ENCODE assay signal across 27 cellular contexts in genomic region chr5:139693676-139694364, GRCh38. TPM values are rescaled to one million over a fixed set of nuclear protein-coding genes. Genes with fewer than 3 reads are reported as not detected.
DNase-seq lines count a peak whose midpoint lies in the region; ATAC-seq and TF ChIP-seq lines count a peak whose summit lies in the region.
"Had no signal": no experiment of that assay in that cellular context is flagged by ENCODE, and none has a peak within 500 bp of the region (broad histone marks: within the 10 kb centered on the region; RNA-seq: fewer than 3 reads in every experiment).

No MANE protein-coding gene starts in this region.

- H3K4me1 ChIP-seq in SK-N-SH (ENCODE audit: control insufficient read depth in 1 of 2, insufficient read depth in 2 of 2, low read depth in 1 of 2, low read length in 1 of 2), result peaks cover 59 to 68% of the 10 kb centered on the region in 2 experiments
- H3K4me1 ChIP-seq in adipocyte (ENCODE audit: control insufficient read depth, insufficient read depth, low read length), result peaks cover 61% of the 10 kb centered on the region
- H3K4me1 ChIP-seq in hepatocyte (ENCODE audit: insufficient read depth), result peaks cover 59% of the 10 kb centered on the region
- peaks cover 51 to 70% of the 10 kb centered on the region in 2 experiments for H3K4me1 ChIP-seq in trophoblast cell (ENCODE audit: control insufficient read depth in 1 of 2, insufficient read depth in 2 of 2, low read length in 2 of 2)
- peaks cover 27% of the 10 kb centered on the region for H3K4me1 ChIP-seq in OCI-LY7 (ENCODE audit: insufficient read depth, low read length, poor library complexity, severe bottlenecking)

- intact Hi-C loops in OCI-LY7 (cut with micrococcal nuclease; ENCODE audit: unreplicated experiment), result loop anchor here (5.0 kb wide), 1 partner anchor 177 kb away; no protein-coding TSS in a partner anchor

- H3K4me3 ChIP-seq in SK-N-SH (ENCODE audit: low read depth in 2 of 2, low read length in 1 of 2), result no peak overlapping the region
- no peak overlapping the region for H3K4me3 ChIP-seq in adipocyte (ENCODE audit: low read length)
- H3K4me3 ChIP-seq in hepatocyte, result no peak overlapping the region
- H3K4me3 ChIP-seq in trophoblast cell (ENCODE audit: low read depth, low read length), result no peak overlapping the region
- no peak overlapping the region for H3K4me3 ChIP-seq in OCI-LY7 (ENCODE audit: low read depth, low read length, poor library complexity, severe bottlenecking)
- H3K4me3 ChIP-seq: ascending aorta, esophagus muscularis mucosa, lung, upper lobe of left lung had no signal

- peak; percentile 13; the same call in 1 of the 2 replicates for TF ChIP-seq CTCF in SK-N-SH (IDR thresholded peaks at IDR 0.05)
- no peak for TF ChIP-seq CTCF in hepatocyte (IDR thresholded peaks at IDR 0.05; ENCODE audit: poor library complexity)
- no peak for TF ChIP-seq CTCF in OCI-LY7 (conservative IDR thresholded peaks at IDR 0.05; ENCODE audit: low read length)

- no peak for DNase-seq in SK-N-SH
- no peak for DNase-seq in adipocyte (ENCODE audit: low read depth)
- DNase-seq in hepatocyte (ENCODE audit: low spot score), result no peak
- no peak for DNase-seq in trophoblast cell
- no peak for DNase-seq in foreskin melanocyte
- DNase-seq in OCI-LY7 (ENCODE audit: low spot score), result no peak
- DNase-seq: activated CD4-positive, alpha-beta T cell treated with anti-CD3 and anti-CD28 coated beads for 36 hours; activated naive CD4-positive, alpha-beta T cell treated with anti-CD3 and anti-CD28 coated beads, Interleukin-2, amount 50 U/mL, for 16 hours; activated T-cell treated with anti-CD3 and anti-CD28 coated beads, Interleukin-2, amount 50 U/mL, for 72 hours; DMS79 treated with DMSO at 0.1 percent for 48 hours; effector CD4-positive, alpha-beta T cell; GOT3; kidney; NCI-H1436; NCI-H2171 treated with DMSO at 0.1 percent for 48 hours; NCI-H82; posterior cingulate gyrus; stimulated activated CD8-positive, alpha-beta memory T cell treated with anti-CD3 and anti-CD28 coated beads, Interleukin-4, amount 100 ng/mL, for 48 hours; T-helper 1 cell had no signal

- TF ChIP-seq EP300 in SK-N-SH (IDR thresholded peaks at IDR 0.05; ENCODE audit: borderline replicate concordance in 1 of 2, low read depth in 1 of 2, low read length in 1 of 2), result no peak

- no peak for ATAC-seq in SK-N-SH treated with all-trans-retinoic acid at 6 μM for 48 hours
- no peak for ATAC-seq in GM18909 (IDR thresholded peaks at IDR 0.05; ENCODE audit: poor library complexity, unreplicated experiment)
- ATAC-seq: activated CD4-positive, alpha-beta T cell treated with anti-CD3 and anti-CD28 coated beads for 36 hours; activated T-cell treated with anti-CD3 and anti-CD28 coated beads, Interleukin-2, amount 50 U/mL, for 72 hours; sciatic nerve had no signal

- H4K20me1 ChIP-seq in SK-N-SH (ENCODE audit: insufficient read depth) (no peaks in the 10 kb centered on the region), hepatocyte (ENCODE audit: insufficient read depth, poor library complexity, severe bottlenecking) (no peaks in the 10 kb centered on the region), OCI-LY7 (ENCODE audit: insufficient read depth, low read length) (no peaks in the 10 kb centered on the region)

- WGBS in SK-N-SH (ENCODE audit: low lambda C conversion rate), result 88% methylated on average over 3 of the region's 3 CpGs
- 84% methylated on average over 3 of the region's 3 CpGs for WGBS in hepatocyte (ENCODE audit: low lambda C conversion rate, missing lambda C conversion rate)
- WGBS in trophoblast cell (ENCODE audit: extremely low coverage, insufficient coverage, insufficient read length), result no CpG with 5 or more reads among the region's 3 CpGs

- H2BK120ac ChIP-seq in trophoblast cell (ENCODE audit: insufficient read depth, low read length, poor library complexity), result peak overlapping the region; percentile 16

- peak overlapping the region; percentile 14 for H2BK5ac ChIP-seq in trophoblast cell (ENCODE audit: low read depth, low read length, poor library complexity)

- peaks cover 54% of the 10 kb centered on the region for H3F3A ChIP-seq in SK-N-SH (replicated peaks; ENCODE audit: insufficient read depth)

- BruUV-seq in OCI-LY7 (replicated peaks; lab: Mats Ljungman, UMichigan), result no TSS peak

- peak overlapping the region; percentile 50 for H3K14ac ChIP-seq in trophoblast cell (ENCODE audit: low read length)

- H2AFZ ChIP-seq in SK-N-SH (ENCODE audit: low read depth) (no peak overlapping the region), hepatocyte (no peak overlapping the region), trophoblast cell (ENCODE audit: insufficient read depth, low read length, poor library complexity) (no peak overlapping the region), OCI-LY7 (ENCODE audit: low read length) (no peak overlapping the region)

- H4K12ac ChIP-seq in trophoblast cell (ENCODE audit: low read depth, low read length), result no peak overlapping the region

- peak overlapping the region; percentile 5; the same call in 1 of the 2 replicates for H3K4me2 ChIP-seq in SK-N-SH
- no peak overlapping the region for H3K4me2 ChIP-seq in hepatocyte
- no peak overlapping the region for H3K4me2 ChIP-seq in trophoblast cell (ENCODE audit: low read length)
- no peak overlapping the region for H3K4me2 ChIP-seq in OCI-LY7 (ENCODE audit: low read length)

- no peaks in the 10 kb centered on the region for H3K36me3 ChIP-seq in SK-N-SH (replicated peaks in 1 of 2; ENCODE audit: control insufficient read depth in 1 of 2, insufficient read depth in 2 of 2, low read length in 1 of 2)
- no peaks in the 10 kb centered on the region for H3K36me3 ChIP-seq in adipocyte (ENCODE audit: control insufficient read depth, insufficient read depth, low read length, severe bottlenecking)
- no peaks in the 10 kb centered on the region for H3K36me3 ChIP-seq in hepatocyte (replicated peaks; ENCODE audit: insufficient read depth, low read depth)
- H3K36me3 ChIP-seq in trophoblast cell (ENCODE audit: control insufficient read depth in 1 of 2, insufficient read depth in 2 of 2, low read length in 2 of 2), result no peaks in the 10 kb centered on the region
- no peaks in the 10 kb centered on the region for H3K36me3 ChIP-seq in OCI-LY7 (ENCODE audit: insufficient read depth, low read length)
- H3K36me3 ChIP-seq: ascending aorta, esophagus muscularis mucosa, upper lobe of left lung had no signal

- H3K9me2 ChIP-seq in SK-N-SH (no peaks in the 10 kb centered on the region), hepatocyte (replicated peaks; ENCODE audit: insufficient read depth) (no peaks in the 10 kb centered on the region), OCI-LY7 (ENCODE audit: insufficient read depth, low read length) (no peaks in the 10 kb centered on the region)

- TF ChIP-seq RAD21 in SK-N-SH (IDR thresholded peaks at IDR 0.05; ENCODE audit: low read length), result no peak

- H3K27me3 ChIP-seq in SK-N-SH (ENCODE audit: insufficient read depth), result no peaks in the 10 kb centered on the region
- H3K27me3 ChIP-seq in adipocyte (replicated peaks; ENCODE audit: control insufficient read depth, insufficient read depth, low read length), result no peaks in the 10 kb centered on the region
- H3K27me3 ChIP-seq in hepatocyte, result no peaks in the 10 kb centered on the region
- H3K27me3 ChIP-seq in trophoblast cell (ENCODE audit: insufficient read depth, low read length), result no peaks in the 10 kb centered on the region
- H3K27me3 ChIP-seq: ascending aorta, esophagus muscularis mucosa had no signal

- H3K79me1 ChIP-seq in trophoblast cell (ENCODE audit: low read length), result peaks cover 39% of the 10 kb centered on the region

- H3K79me2 ChIP-seq in SK-N-SH (ENCODE audit: insufficient read depth) (no peaks in the 10 kb centered on the region), hepatocyte (no peaks in the 10 kb centered on the region), trophoblast cell (ENCODE audit: control insufficient read depth, insufficient read depth, low read length, poor library complexity) (peaks cover 15% of the 10 kb centered on the region), OCI-LY7 (ENCODE audit: insufficient read depth, low read depth, low read length) (no peaks in the 10 kb centered on the region)

- H4K8ac ChIP-seq in trophoblast cell (ENCODE audit: low read depth, low read length), result peak overlapping the region; percentile 6

- H3K9me3 ChIP-seq in SK-N-SH, result no peaks in the 10 kb centered on the region
- no peaks in the 10 kb centered on the region for H3K9me3 ChIP-seq in adipocyte (ENCODE audit: control insufficient read depth, low read length)
- H3K9me3 ChIP-seq in hepatocyte (ENCODE audit: low read depth), result no peaks in the 10 kb centered on the region
- H3K9me3 ChIP-seq in trophoblast cell (ENCODE audit: insufficient read depth, low read depth, low read length), result no peaks in the 10 kb centered on the region
- H3K9me3 ChIP-seq in OCI-LY7 (ENCODE audit: low read length), result no peaks in the 10 kb centered on the region
- H3K9me3 ChIP-seq: ascending aorta, esophagus muscularis mucosa, upper lobe of left lung had no signal

- H3K23ac ChIP-seq in trophoblast cell (ENCODE audit: low read length), result no peak overlapping the region

- H4K91ac ChIP-seq in trophoblast cell (ENCODE audit: low read depth, low read length), result peak overlapping the region; percentile 51

- no peak overlapping the region for H3K4ac ChIP-seq in trophoblast cell (ENCODE audit: low read depth, low read length)

- no peak overlapping the region for H3K9ac ChIP-seq in SK-N-SH
- H3K9ac ChIP-seq in adipocyte (ENCODE audit: low read length), result peak overlapping the region; percentile 22
- H3K9ac ChIP-seq in trophoblast cell (ENCODE audit: low read length), result no peak overlapping the region

- peak overlapping the region; percentile 34 to 97 for H3K27ac ChIP-seq in SK-N-SH (ENCODE audit: low read depth in 2 of 2, low read length in 1 of 2)
- peak overlapping the region; percentile 61 for H3K27ac ChIP-seq in hepatocyte
- H3K27ac ChIP-seq in trophoblast cell (ENCODE audit: low read depth, low read length), result no peak overlapping the region
- H3K27ac ChIP-seq in OCI-LY7 (ENCODE audit: low read depth, low read length, poor library complexity, severe bottlenecking), result no peak overlapping the region
- H3K27ac ChIP-seq: 22Rv1, ascending aorta, esophagus muscularis mucosa, upper lobe of left lung had no signal

- peak overlapping the region; percentile 14 for H3K18ac ChIP-seq in trophoblast cell (ENCODE audit: low read length)

- CTCF ChIA-PET in SK-N-SH (lab: Yijun Ruan, JAX) (interaction anchor here (0.6 to 14.8 kb wide), 9 partner anchors 14 to 93 kb away, joined by 3 to 310 read pairs (median 5); partner anchors contain the start of gene CXXC5), OCI-LY7 (lab: Charles Lee; ENCODE audit: unreplicated experiment) (interaction anchor here (1.0 kb wide), 1 partner anchor 57 kb away, joined by 4 read pairs; no protein-coding TSS in a partner anchor)

- peak overlapping the region; percentile 80 for H2AK5ac ChIP-seq in trophoblast cell (ENCODE audit: low read length)

- POLR2A ChIA-PET in SK-N-SH (lab: Yijun Ruan, JAX), result interaction anchor here (1.6 to 2.3 kb wide), 3 partner anchors 16 to 46 kb away, joined by 5 to 16 read pairs (median 5); partner anchors contain the start of gene CXXC5
- POLR2A ChIA-PET in OCI-LY7 (lab: Charles Lee), result interaction anchor here (0.8 to 1.3 kb wide), 4 partner anchors 10 to 58 kb away, joined by 3 read pairs; no protein-coding TSS in a partner anchor

- H2BK12ac ChIP-seq in trophoblast cell (ENCODE audit: low read length), result peak overlapping the region; percentile 58

RNA-seq across cellular contexts. Expression of gene CXXC5, which starts 45.7 kb away (rescaled TPM):
- 47.4 and 52.9 TPM in 2 replicates for polyA plus RNA-seq in SK-N-SH (2012; rRNA removed)
- 32.6 and 46.5 TPM in 2 replicates for polyA plus RNA-seq in SK-N-SH (2012; cell fraction: cytosol; rRNA removed)
- 35.1 and 38.6 TPM in 2 replicates for polyA plus RNA-seq in SK-N-SH (2012; cell fraction: nucleus; rRNA removed)
- 90.9 and 110 TPM in 2 replicates for total RNA-seq in hepatocyte
- 98.7 and 106 TPM in 2 replicates for polyA plus RNA-seq in hepatocyte
- 101 and 105 TPM in 2 replicates for polyA plus RNA-seq in trophoblast cell (2013)
- total RNA-seq in OCI-LY7 (2014; rRNA removed; shearing (Covaris generic)), result 108 and 113 TPM in 2 replicates
- total RNA-seq in OCI-LY7 (2022), result 26.7 and 30.4 TPM in 2 replicates

Comparison
In these comparisons a context has a peak if more than half of its experiments do, and no peak if none do; other contexts are left out.
1. H3K27ac ChIP-seq: peak in SK-N-SH (2 of 2) and hepatocyte (single experiment); none in trophoblast cell (single experiment) and OCI-LY7 (single experiment).